Comparison of ENCODE assay signal across 13 cellular contexts in genomic region chr7:27111753-27112277, GRCh38. TPM values are rescaled to one million over a fixed set of nuclear protein-coding genes. Genes with fewer than 3 reads are reported as not detected.
DNase-seq lines count a peak whose midpoint lies in the region; ATAC-seq, FAIRE-seq and TF ChIP-seq lines count a peak whose summit lies in the region.
"Had no signal": no experiment of that assay in that cellular context is flagged by ENCODE, and none has a peak within 500 bp of the region (broad histone marks: within the 10 kb centered on the region; RNA-seq: fewer than 3 reads in every experiment).

No MANE protein-coding gene starts in this region.

- FAIRE-seq in H1 (lab: Jason Lieb, UNC) = no peak
- FAIRE-seq: endometrium had no signal

- 21% methylated on average over 4 of the region's 4 CpGs; no CpG with 5 or more reads in 1 of the 2 experiments for WGBS in H1 (ENCODE audit: extremely low coverage in 1 of 2, insufficient coverage in 1 of 2, insufficient read length in 1 of 2, insufficient replicate concordance in 2 of 2, low coverage in 1 of 2, low lambda C conversion rate in 2 of 2, missing lambda C conversion rate in 1 of 2), 2 experiments

- H3K18ac ChIP-seq in H1 (ENCODE audit: extremely low read depth, low read length) = no peak overlapping the region

- no peak overlapping the region; a peak in 1 of 4 replicates for H3K4me2 ChIP-seq in H1 (ENCODE audit: insufficient read depth in 1 of 2, low read depth in 2 of 2, low read length in 2 of 2)

- H4K8ac ChIP-seq in H1 (ENCODE audit: extremely low read depth, insufficient read depth, low read length) = no peak overlapping the region

- no peak overlapping the region for H3K14ac ChIP-seq in H1 (ENCODE audit: insufficient read length)

- H3K36me3 ChIP-seq in H1 (ENCODE audit: control insufficient read depth in 2 of 4, insufficient read depth in 4 of 4, low read length in 3 of 4) (peaks cover 0 to 3% (median 0%) of the 10 kb centered on the region in 4 experiments; a peak in 2 of 8 replicates), muscle layer of duodenum (ENCODE audit: control insufficient read depth in 1 of 2, insufficient read depth in 2 of 2, low read length in 2 of 2) (no peaks in the 10 kb centered on the region), upper lobe of right lung (no peaks in the 10 kb centered on the region), H7 (replicated peaks; ENCODE audit: control insufficient read depth, insufficient read depth, low read length) (no peaks in the 10 kb centered on the region)
- H3K36me3 ChIP-seq: cardiac muscle cell had no signal

- H3K23ac ChIP-seq in H1 (ENCODE audit: insufficient read length) = no peak overlapping the region

- H3K23me2 ChIP-seq in H1 (ENCODE audit: low read depth, low read length) = no peaks in the 10 kb centered on the region

- H4K91ac ChIP-seq in H1 (replicated peaks; ENCODE audit: insufficient read length, low read length) = no peak overlapping the region

- no peak overlapping the region for H2AFZ ChIP-seq in H1 (ENCODE audit: low read length)

- H3K4me1 ChIP-seq in H1 (replicated peaks in 1 of 4; ENCODE audit: control insufficient read depth in 3 of 4, insufficient read depth in 4 of 4, low read length in 3 of 4) (peaks cover 0 to 17% (median 4%) of the 10 kb centered on the region in 4 experiments; a peak in 5 of 7 replicates), muscle layer of duodenum (ENCODE audit: control insufficient read depth in 1 of 2, insufficient read depth in 2 of 2, low read length in 2 of 2) (peaks cover 14 to 22% of the 10 kb centered on the region in 2 donors), upper lobe of right lung (peaks cover 9% of the 10 kb centered on the region)

- no peak overlapping the region for H3K4ac ChIP-seq in H1 (replicated peaks; ENCODE audit: insufficient read length, low read depth, low read length)

- H3K9me3 ChIP-seq in H1 (ENCODE audit: insufficient read depth in 2 of 2, low read depth in 1 of 2, low read length in 1 of 2) (no peaks in the 10 kb centered on the region), muscle layer of duodenum (ENCODE audit: control insufficient read depth in 1 of 2, low read length in 2 of 2) (no peaks in the 10 kb centered on the region), upper lobe of right lung (no peaks in the 10 kb centered on the region)

- H3K79me1 ChIP-seq in H1 (ENCODE audit: low read depth, low read length) = no peaks in the 10 kb centered on the region

- H2BK120ac ChIP-seq in H1 (replicated peaks; ENCODE audit: low read depth, low read length) = no peak overlapping the region

- peak; percentile 18 for DNase-seq in RPMI7951 (ENCODE audit: low read depth)
- no peak for DNase-seq in H1 (ENCODE audit: low read depth in 1 of 2, low spot score in 2 of 2)
- DNase-seq in upper lobe of right lung = no peak
- DNase-seq in H7 = no peak
- no peak for DNase-seq in NCI-H2196 treated with DMSO at 0.1 percent for 48 hours (lab: John Stamatoyannopoulos, UW; ENCODE audit: unreplicated experiment)
- DNase-seq: activated CD4-positive, alpha-beta T cell treated with anti-CD3 and anti-CD28 coated beads for 4 hours; mesendoderm; T-cell had no signal

- peaks cover 93 to 98% (median 97%) of the 10 kb centered on the region in 4 experiments for H3K27me3 ChIP-seq in H1 (replicated peaks in 1 of 4; ENCODE audit: control insufficient read depth in 3 of 4, extremely low read depth in 1 of 4, insufficient read depth in 3 of 4, low read length in 3 of 4)
- H3K27me3 ChIP-seq in muscle layer of duodenum (ENCODE audit: low read depth, low read length) = no peaks in the 10 kb centered on the region
- H3K27me3 ChIP-seq in upper lobe of right lung = peaks cover 2% of the 10 kb centered on the region
- peaks cover 96% of the 10 kb centered on the region for H3K27me3 ChIP-seq in H7 (ENCODE audit: control insufficient read depth, insufficient read depth, low read length)

- no peak overlapping the region for H2AK5ac ChIP-seq in H1 (ENCODE audit: low read depth, low read length)

- H3K4me3 ChIP-seq in H1 (ENCODE audit: extremely low read depth in 1 of 4, insufficient read depth in 2 of 4, low read depth in 3 of 4, low read length in 4 of 4) (no peak overlapping the region), muscle layer of duodenum (ENCODE audit: low read depth in 1 of 2, low read length in 2 of 2) (peak overlapping the region; percentile 75 to 90), upper lobe of right lung (peak overlapping the region; percentile 54), H7 (ENCODE audit: insufficient read depth, low read depth, low read length) (no peak overlapping the region)
- H3K4me3 ChIP-seq: cardiac muscle cell had no signal

- no peak overlapping the region for H2BK12ac ChIP-seq in H1 (ENCODE audit: low read depth, low read length)

- TF ChIP-seq CTCF in H1 (IDR thresholded peaks at IDR 0.05; ENCODE audit: control extremely low read depth in 1 of 3, insufficient read depth in 1 of 3, low read depth in 1 of 3, low read length in 3 of 3) = no peak
- no peak for TF ChIP-seq CTCF in upper lobe of right lung (IDR thresholded peaks at IDR 0.05)

- POLR2A ChIA-PET in H1 (lab: Charles Lee; ENCODE audit: partially characterized antibody) = no interaction called here

- ATAC-seq in upper lobe of right lung (no peak), GM18505 (IDR thresholded peaks at IDR 0.05; ENCODE audit: unreplicated experiment) (no peak)
- ATAC-seq: CD8-positive, alpha-beta T cell; T-cell had no signal

- TF ChIP-seq POLR2A in H1 (IDR thresholded peaks at IDR 0.05; ENCODE audit: control extremely low read depth in 1 of 2, low read depth in 2 of 2, low read length in 2 of 2) (no peak), GM18505 (IDR thresholded peaks at IDR 0.05; ENCODE audit: borderline replicate concordance, extremely low read depth, insufficient read depth, insufficient read length) (no peak)

- TF ChIP-seq EP300 in H1 (IDR thresholded peaks at IDR 0.05; ENCODE audit: borderline replicate concordance in 1 of 2, low read depth in 2 of 2, low read length in 2 of 2) = no peak

- no peak overlapping the region for H4K5ac ChIP-seq in H1 (ENCODE audit: insufficient read length, low read depth, low read length)

- intact Hi-C loops in upper lobe of right lung (cut with DNase I) = no loop called here

- H2BK5ac ChIP-seq in H1 (ENCODE audit: low read depth, low read length) = no peak overlapping the region

- peaks cover 27 to 34% of the 10 kb centered on the region in 2 experiments for H4K20me1 ChIP-seq in H1 (replicated peaks in 1 of 2; ENCODE audit: control insufficient read depth in 1 of 2, insufficient read depth in 2 of 2, low read length in 2 of 2)

- H3K56ac ChIP-seq in H1 (replicated peaks; ENCODE audit: insufficient read length, low read depth, low read length) = no peak overlapping the region

- TF ChIP-seq RAD21 in H1 (IDR thresholded peaks at IDR 0.05 in 1 of 2, conservative IDR thresholded peaks at IDR 0.05 in 1 of 2; ENCODE audit: low read depth in 2 of 2, low read length in 2 of 2) = no peak

- H3K79me2 ChIP-seq in H1 (ENCODE audit: control insufficient read depth in 1 of 2, insufficient read depth in 2 of 2, low read length in 2 of 2) = no peaks in the 10 kb centered on the region

- CTCF ChIA-PET in H1 (lab: Charles Lee; ENCODE audit: partially characterized antibody) = interaction anchor here (1.3 to 1.6 kb wide), 3 partner anchors 29 to 252 kb away, joined by 3 to 6 read pairs (median 3); partner anchors contain the start of gene HOXA5

- no peak overlapping the region for H2BK20ac ChIP-seq in H1 (ENCODE audit: low read length)

- H3K9ac ChIP-seq in H1 (replicated peaks in 1 of 4; ENCODE audit: extremely low read depth in 1 of 4, low read depth in 3 of 4, low read length in 3 of 4) = no peak overlapping the region

- H2BK15ac ChIP-seq in H1 (ENCODE audit: low read length) = no peak overlapping the region

- H3K27ac ChIP-seq in H1 (ENCODE audit: low read depth, low read length) = no peak overlapping the region
- H3K27ac ChIP-seq in muscle layer of duodenum (ENCODE audit: low read length) = peak overlapping the region; percentile 79
- H3K27ac ChIP-seq in upper lobe of right lung = peak overlapping the region; percentile 91
- H3K27ac ChIP-seq: cardiac muscle cell had no signal

RNA-seq across cellular contexts. Expression of gene HOXA2, which starts 9.3 kb away (rescaled TPM):
- total RNA-seq in RPMI7951 (2014; rRNA removed; shearing (Covaris generic)) = 0.84 and 1.1 TPM in 2 replicates
- total RNA-seq in H1 (2021; fragmentation: NEBNext Ultra II Directional; extraction: Animal tissue kit (Norgen Biotek cat#: 25700)) = not detected in 2 replicates
- not detected in 2 replicates for polyA plus RNA-seq in H1 (2011; rRNA removed)
- not detected for polyA plus RNA-seq in H1 (2011; cell fraction: cytosol; rRNA removed)
- polyA plus RNA-seq in H1 (2011; cell fraction: nucleus; rRNA removed) = not detected
- polyA plus RNA-seq in H1 (2012, experiment 1 of 2) = not detected in 4 replicates
- not detected for polyA plus RNA-seq in H1 (2012, experiment 2 of 2)
- not detected for polyA plus RNA-seq in H1 (2013, experiment 1 of 2)
- not detected for polyA plus RNA-seq in H1 (2013, experiment 2 of 2)
- not detected in 2 replicates for polyA minus RNA-seq in H1 (2011; rRNA and poly(A)+ RNA removed)
- polyA minus RNA-seq in H1 (2011; cell fraction: cytosol; rRNA and poly(A)+ RNA removed) = not detected
- polyA minus RNA-seq in H1 (2011; cell fraction: nucleus; rRNA and poly(A)+ RNA removed) = not detected
- total RNA-seq in upper lobe of right lung = 2.1 TPM
- not detected in 2 replicates for total RNA-seq in H7 (2014; rRNA removed; shearing (Covaris generic))
- total RNA-seq: CD8-positive, alpha-beta T cell; T-cell had no signal

RNA-seq across cellular contexts. Expression of gene HOXA1, which starts 16.0 kb away (rescaled TPM):
- total RNA-seq in RPMI7951 (2014; rRNA removed; shearing (Covaris generic)) = 6.2 and 7.3 TPM in 2 replicates
- total RNA-seq in H1 (2021; fragmentation: NEBNext Ultra II Directional; extraction: Animal tissue kit (Norgen Biotek cat#: 25700)) = not detected in 2 replicates
- polyA plus RNA-seq in H1 (2011; rRNA removed) = not detected in 2 replicates
- polyA plus RNA-seq in H1 (2011; cell fraction: cytosol; rRNA removed) = not detected
- not detected for polyA plus RNA-seq in H1 (2011; cell fraction: nucleus; rRNA removed)
- not detected in 4 replicates for polyA plus RNA-seq in H1 (2012, experiment 1 of 2)
- not detected for polyA plus RNA-seq in H1 (2012, experiment 2 of 2)
- not detected for polyA plus RNA-seq in H1 (2013, experiment 1 of 2)
- 0.06 TPM for polyA plus RNA-seq in H1 (2013, experiment 2 of 2)
- polyA minus RNA-seq in H1 (2011; rRNA and poly(A)+ RNA removed) = not detected in 2 replicates
- not detected for polyA minus RNA-seq in H1 (2011; cell fraction: cytosol; rRNA and poly(A)+ RNA removed)
- not detected for polyA minus RNA-seq in H1 (2011; cell fraction: nucleus; rRNA and poly(A)+ RNA removed)
- 0.75 TPM for total RNA-seq in upper lobe of right lung
- total RNA-seq in H7 (2014; rRNA removed; shearing (Covaris generic)) = 0.10 TPM in 1 of 2 replicates, not detected in the other

RNA-seq across cellular contexts. Expression of gene HOXA4, which starts 18.7 kb away (rescaled TPM):
- total RNA-seq in RPMI7951 (2014; rRNA removed; shearing (Covaris generic)) = 4.3 and 9.7 TPM in 2 replicates
- total RNA-seq in H1 (2021; fragmentation: NEBNext Ultra II Directional; extraction: Animal tissue kit (Norgen Biotek cat#: 25700)) = not detected in 2 replicates
- polyA plus RNA-seq in H1 (2011; rRNA removed) = not detected in 2 replicates
- not detected for polyA plus RNA-seq in H1 (2011; cell fraction: cytosol; rRNA removed)
- not detected for polyA plus RNA-seq in H1 (2011; cell fraction: nucleus; rRNA removed)
- polyA plus RNA-seq in H1 (2012, experiment 1 of 2) = not detected in 4 replicates
- not detected for polyA plus RNA-seq in H1 (2012, experiment 2 of 2)
- not detected for polyA plus RNA-seq in H1 (2013, experiment 1 of 2)
- not detected for polyA plus RNA-seq in H1 (2013, experiment 2 of 2)
- polyA minus RNA-seq in H1 (2011; rRNA and poly(A)+ RNA removed) = not detected in 2 replicates
- not detected for polyA minus RNA-seq in H1 (2011; cell fraction: cytosol; rRNA and poly(A)+ RNA removed)
- not detected for polyA minus RNA-seq in H1 (2011; cell fraction: nucleus; rRNA and poly(A)+ RNA removed)
- 7.1 TPM for total RNA-seq in upper lobe of right lung
- total RNA-seq in H7 (2014; rRNA removed; shearing (Covaris generic)) = not detected in 2 replicates
- total RNA-seq: cardiac muscle cell had no signal

RNA-seq across cellular contexts. Expression of gene HOXA5, which starts 31.7 kb away (rescaled TPM):
- total RNA-seq in RPMI7951 (2014; rRNA removed; shearing (Covaris generic)) = 4.7 and 5.6 TPM in 2 replicates
- not detected in 2 replicates for total RNA-seq in H1 (2021; fragmentation: NEBNext Ultra II Directional; extraction: Animal tissue kit (Norgen Biotek cat#: 25700))
- not detected in 2 replicates for polyA plus RNA-seq in H1 (2011; rRNA removed)
- polyA plus RNA-seq in H1 (2011; cell fraction: cytosol; rRNA removed) = not detected
- polyA plus RNA-seq in H1 (2011; cell fraction: nucleus; rRNA removed) = not detected
- polyA plus RNA-seq in H1 (2012, experiment 1 of 2) = not detected in 4 replicates
- not detected for polyA plus RNA-seq in H1 (2012, experiment 2 of 2)
- polyA plus RNA-seq in H1 (2013, experiment 1 of 2) = not detected
- not detected for polyA plus RNA-seq in H1 (2013, experiment 2 of 2)
- not detected in 2 replicates for polyA minus RNA-seq in H1 (2011; rRNA and poly(A)+ RNA removed)
- polyA minus RNA-seq in H1 (2011; cell fraction: cytosol; rRNA and poly(A)+ RNA removed) = not detected
- not detected for polyA minus RNA-seq in H1 (2011; cell fraction: nucleus; rRNA and poly(A)+ RNA removed)
- total RNA-seq in upper lobe of right lung = 16.0 TPM
- total RNA-seq in H7 (2014; rRNA removed; shearing (Covaris generic)) = not detected in 2 replicates
- total RNA-seq: cardiac muscle cell had no signal
- polyA plus RNA-seq: cardiac muscle cell had no signal

RNA-seq across cellular contexts. Expression of gene HOXA6, which starts 35.8 kb away (rescaled TPM):
- 1.8 and 7.2 TPM in 2 replicates for total RNA-seq in RPMI7951 (2014; rRNA removed; shearing (Covaris generic))
- not detected in 2 replicates for total RNA-seq in H1 (2021; fragmentation: NEBNext Ultra II Directional; extraction: Animal tissue kit (Norgen Biotek cat#: 25700))
- polyA plus RNA-seq in H1 (2011; rRNA removed) = not detected in 2 replicates
- not detected for polyA plus RNA-seq in H1 (2011; cell fraction: cytosol; rRNA removed)
- not detected for polyA plus RNA-seq in H1 (2011; cell fraction: nucleus; rRNA removed)
- not detected in 4 replicates for polyA plus RNA-seq in H1 (2012, experiment 1 of 2)
- polyA plus RNA-seq in H1 (2012, experiment 2 of 2) = not detected
- polyA plus RNA-seq in H1 (2013, experiment 1 of 2) = not detected
- polyA plus RNA-seq in H1 (2013, experiment 2 of 2) = not detected
- not detected in 2 replicates for polyA minus RNA-seq in H1 (2011; rRNA and poly(A)+ RNA removed)
- polyA minus RNA-seq in H1 (2011; cell fraction: cytosol; rRNA and poly(A)+ RNA removed) = not detected
- polyA minus RNA-seq in H1 (2011; cell fraction: nucleus; rRNA and poly(A)+ RNA removed) = not detected
- 6.5 TPM for total RNA-seq in upper lobe of right lung
- not detected in 2 replicates for total RNA-seq in H7 (2014; rRNA removed; shearing (Covaris generic))
- total RNA-seq: cardiac muscle cell; CD8-positive, alpha-beta T cell had no signal
- polyA plus RNA-seq: cardiac muscle cell had no signal

Comparison
In these comparisons a context has a peak if more than half of its experiments do, and no peak if none do; other contexts are left out.
1. H3K4me3 ChIP-seq: peak in muscle layer of duodenum (2 of 2) and upper lobe of right lung (single experiment); none in H1 (0 of 4) and H7 (single experiment).